In the genomic region with DNA sequence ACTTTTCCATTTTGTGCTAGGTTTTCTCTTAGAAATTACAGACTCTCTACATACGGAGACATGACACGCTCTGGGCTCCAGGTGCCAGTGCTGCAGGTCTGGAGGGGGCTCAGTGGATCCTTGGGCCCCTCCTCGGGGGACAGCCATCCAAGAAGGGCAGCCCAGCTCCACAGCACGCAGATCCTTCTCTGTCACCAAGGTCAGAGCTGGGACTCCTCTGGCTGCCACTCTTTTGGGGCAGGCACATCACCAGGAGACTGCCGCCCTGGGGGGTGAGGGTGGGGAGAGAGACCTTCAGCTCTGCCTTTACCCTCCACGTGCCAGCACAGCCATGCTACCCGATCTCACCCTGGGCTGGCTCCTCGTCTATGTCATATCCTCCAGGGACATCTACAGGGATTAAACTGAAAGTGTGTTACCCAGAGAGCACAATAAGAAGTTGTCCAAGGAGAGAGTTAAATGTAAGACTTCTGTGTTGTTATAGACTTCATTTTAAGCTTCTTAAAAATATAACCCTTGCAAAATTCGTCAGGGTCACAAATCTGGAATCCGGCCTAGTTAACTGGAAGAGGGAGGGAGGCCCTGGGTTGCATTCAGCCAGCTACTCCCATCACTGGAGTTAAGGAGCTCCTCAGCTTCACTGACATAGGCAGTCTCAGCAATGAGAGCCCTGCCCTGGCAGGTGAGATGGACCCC, we compare ENCODE assay signal across 14 cellular contexts.
DNase-seq lines count a peak whose midpoint lies in the region; ATAC-seq and TF ChIP-seq lines count a peak whose summit lies in the region.
"Had no signal": no experiment of that assay in that cellular context is flagged by ENCODE, and none has a peak within 500 bp of the region (broad histone marks: within the 10 kb centered on the region; RNA-seq: fewer than 3 reads in every experiment).

No MANE protein-coding gene starts in this region.

- H3K4me3 Mint-ChIP-seq in activated T-helper 2 cell treated with anti-CD3 and anti-CD28 coated beads, Interferon-gamma antibody, Interleukin-2, Interleukin-4, amounts not matched to agents 10 μg/mL and 5 μg/mL and 100 μg/mL, durations not matched to agents 14 hours and 24 hours and 36 hours (ENCODE audit: low read depth) = no peak overlapping the region
- H3K4me3 Mint-ChIP-seq: activated CD4-positive, alpha-beta memory T cell treated with anti-CD3 and anti-CD28 coated beads, Interleukin-2, amount 10 ng/mL, durations not matched to agents 7 days and 5 days had no signal

- no peak overlapping the region for H2BK12ac ChIP-seq in mesenchymal stem cell (ENCODE audit: low read length in 2 of 2)

- no peak overlapping the region for H3K4me3 ChIP-seq in mesenchymal stem cell (ENCODE audit: insufficient read depth in 1 of 2, low read depth in 1 of 2, low read length in 2 of 2)
- no peak overlapping the region for H3K4me3 ChIP-seq in stomach
- H3K4me3 ChIP-seq: HAP-1, lung had no signal

- H3K4me1 ChIP-seq in mesenchymal stem cell (ENCODE audit: control insufficient read depth, insufficient read depth, low read depth, low read length) = peaks cover 9% of the 10 kb centered on the region
- H3K4me1 ChIP-seq in stomach = peaks cover 5 to 32% (median 21%) of the 10 kb centered on the region in 4 donors

- no peak overlapping the region for H4K8ac ChIP-seq in mesenchymal stem cell (ENCODE audit: low read length)

- H3K9me3 Mint-ChIP-seq in activated T-helper 2 cell treated with anti-CD3 and anti-CD28 coated beads, Interferon-gamma antibody, Interleukin-2, Interleukin-4, amounts not matched to agents 10 μg/mL and 5 μg/mL and 100 μg/mL, durations not matched to agents 14 hours and 24 hours and 36 hours = no peaks in the 10 kb centered on the region
- H3K9me3 Mint-ChIP-seq: activated CD4-positive, alpha-beta memory T cell treated with anti-CD3 and anti-CD28 coated beads, Interleukin-2, amount 10 ng/mL, durations not matched to agents 7 days and 5 days had no signal

- H3K4me1 Mint-ChIP-seq in activated T-helper 2 cell treated with anti-CD3 and anti-CD28 coated beads, Interferon-gamma antibody, Interleukin-2, Interleukin-4, amounts not matched to agents 10 μg/mL and 5 μg/mL and 100 μg/mL, durations not matched to agents 14 hours and 24 hours and 36 hours (ENCODE audit: low read depth) = peaks cover 31% of the 10 kb centered on the region

- H3K27ac ChIP-seq in mesenchymal stem cell (ENCODE audit: low read length, poor library complexity, severe bottlenecking) (no peak overlapping the region), stomach (peak overlapping the region in 4 of 5 donors; percentile 62 to 88 (median 72))

- no peak for ATAC-seq in GM18909 (IDR thresholded peaks at IDR 0.05; ENCODE audit: poor library complexity, unreplicated experiment)
- no peak for ATAC-seq in HG03469 (IDR thresholded peaks at IDR 0.05; ENCODE audit: unreplicated experiment)
- ATAC-seq in GM21723 (IDR thresholded peaks at IDR 0.05; ENCODE audit: unreplicated experiment) = no peak

- H2AK5ac ChIP-seq in mesenchymal stem cell (ENCODE audit: low read length, severe bottlenecking) = no peak overlapping the region

- 73% methylated on average over 9 of the region's 10 CpGs for whole genome bisulfite sequencing in mesenchymal stem cell
- WGBS in stomach, 5 donors = 66 to 75% (median 70%) methylated on average over 7 to 10 of the region's 10 CpGs

- H3K27me3 ChIP-seq in mesenchymal stem cell (ENCODE audit: control insufficient read depth in 1 of 2, insufficient read depth in 1 of 2, low read length in 2 of 2) = peaks cover 0 to 8% of the 10 kb centered on the region in 2 experiments
- no peaks in the 10 kb centered on the region for H3K27me3 ChIP-seq in stomach

- intact Hi-C loops in activated T-helper 2 cell treated with anti-CD3 and anti-CD28 coated beads, Interferon-gamma antibody, Interleukin-2, Interleukin-4, amounts not matched to agents 10 μg/mL and 5 μg/mL and 100 μg/mL, durations not matched to agents 14 hours and 24 hours and 36 hours (cut with micrococcal nuclease) = no loop called here
- intact Hi-C loops in stomach (cut with DNase I; ENCODE audit: low total_unique reads) = no loop called here

- no peak for TF ChIP-seq CTCF in stomach (IDR thresholded peaks at IDR 0.05)

- H3K27ac Mint-ChIP-seq in activated T-helper 2 cell treated with anti-CD3 and anti-CD28 coated beads, Interferon-gamma antibody, Interleukin-2, Interleukin-4, amounts not matched to agents 10 μg/mL and 5 μg/mL and 100 μg/mL, durations not matched to agents 14 hours and 24 hours and 36 hours = peak overlapping the region; percentile 1
- H3K27ac Mint-ChIP-seq: activated CD4-positive, alpha-beta memory T cell treated with anti-CD3 and anti-CD28 coated beads, Interleukin-2, amount 10 ng/mL, durations not matched to agents 7 days and 5 days had no signal

- no peak overlapping the region for H2AFZ ChIP-seq in mesenchymal stem cell (ENCODE audit: low read depth, low read length)

- no peak overlapping the region for H2BK5ac ChIP-seq in mesenchymal stem cell (ENCODE audit: low read depth, low read length, poor library complexity, severe bottlenecking)

- H3K36me3 Mint-ChIP-seq in activated T-helper 2 cell treated with anti-CD3 and anti-CD28 coated beads, Interferon-gamma antibody, Interleukin-2, Interleukin-4, amounts not matched to agents 10 μg/mL and 5 μg/mL and 100 μg/mL, durations not matched to agents 14 hours and 24 hours and 36 hours (ENCODE audit: low read depth) = peaks cover 10% of the 10 kb centered on the region

- peak overlapping the region; percentile 33 for H3K9ac ChIP-seq in mesenchymal stem cell (ENCODE audit: low read length)

- H3K79me1 ChIP-seq in mesenchymal stem cell (replicated peaks; ENCODE audit: low read length, poor library complexity, severe bottlenecking) = peaks cover 56% of the 10 kb centered on the region

- H3K9me3 ChIP-seq in mesenchymal stem cell (ENCODE audit: control insufficient read depth, low read length) (no peaks in the 10 kb centered on the region), stomach (no peaks in the 10 kb centered on the region)
- H3K9me3 ChIP-seq: HAP-1 had no signal

- TF ChIP-seq POLR2A in stomach (IDR thresholded peaks at IDR 0.05) = no peak

- H3K36me3 ChIP-seq in mesenchymal stem cell (ENCODE audit: control insufficient read depth in 1 of 2, insufficient read depth in 2 of 2, low read depth in 1 of 2, low read length in 2 of 2) (peaks cover 0 to 21% of the 10 kb centered on the region in 2 experiments), stomach (no peaks in the 10 kb centered on the region)
- H3K36me3 ChIP-seq: HAP-1 had no signal

- H3K14ac ChIP-seq in mesenchymal stem cell (ENCODE audit: low read length in 2 of 2) = no peak overlapping the region

- H4K91ac ChIP-seq in mesenchymal stem cell (ENCODE audit: low read length) = no peak overlapping the region

- no peak overlapping the region for H2BK120ac ChIP-seq in mesenchymal stem cell (ENCODE audit: low read depth, low read length)

- H3K27me3 Mint-ChIP-seq in activated T-helper 2 cell treated with anti-CD3 and anti-CD28 coated beads, Interferon-gamma antibody, Interleukin-2, Interleukin-4, amounts not matched to agents 10 μg/mL and 5 μg/mL and 100 μg/mL, durations not matched to agents 14 hours and 24 hours and 36 hours (ENCODE audit: low read depth) = no peaks in the 10 kb centered on the region
- H3K27me3 Mint-ChIP-seq: activated CD4-positive, alpha-beta memory T cell treated with anti-CD3 and anti-CD28 coated beads, Interleukin-2, amount 10 ng/mL, durations not matched to agents 7 days and 5 days had no signal

- H3K23ac ChIP-seq in mesenchymal stem cell (ENCODE audit: low read length in 2 of 2) = no peak overlapping the region

- no peak overlapping the region for H3K4ac ChIP-seq in mesenchymal stem cell (ENCODE audit: low read depth in 1 of 2, low read length in 2 of 2)

- H3K4me2 ChIP-seq in mesenchymal stem cell (ENCODE audit: low read length, poor library complexity, severe bottlenecking) = no peak overlapping the region

- no peak overlapping the region for H3K18ac ChIP-seq in mesenchymal stem cell (ENCODE audit: low read depth in 1 of 2, low read length in 2 of 2)

- no peak overlapping the region for H2BK15ac ChIP-seq in mesenchymal stem cell (ENCODE audit: low read depth, poor library complexity, severe bottlenecking)

- TF ChIP-seq EP300 in stomach (IDR thresholded peaks at IDR 0.05) = no peak

- peak; percentile 62 for DNase-seq in GM03348 (ENCODE audit: low spot score)
- no peak for DNase-seq in activated T-helper 2 cell treated with anti-CD3 and anti-CD28 coated beads, Interferon-gamma antibody, Interleukin-2, Interleukin-4, amounts not matched to agents 10 μg/mL and 5 μg/mL and 100 μg/mL, durations not matched to agents 14 hours and 24 hours and 36 hours (ENCODE audit: low spot score)
- DNase-seq in mesenchymal stem cell = no peak
- no peak for DNase-seq in stomach
- DNase-seq: activated CD4-positive, alpha-beta memory T cell treated with anti-CD3 and anti-CD28 coated beads, Interleukin-2, amount 10 ng/mL, durations not matched to agents 7 days and 5 days; activated naive CD4-positive, alpha-beta T cell treated with anti-CD3 and anti-CD28 coated beads, Interleukin-2, amount 50 U/mL, for 16 hours; COR-L47; erythroblast; NCI-H2029 had no signal
